26 cellular contexts compared by ENCODE assay signal in the genomic region with DNA sequence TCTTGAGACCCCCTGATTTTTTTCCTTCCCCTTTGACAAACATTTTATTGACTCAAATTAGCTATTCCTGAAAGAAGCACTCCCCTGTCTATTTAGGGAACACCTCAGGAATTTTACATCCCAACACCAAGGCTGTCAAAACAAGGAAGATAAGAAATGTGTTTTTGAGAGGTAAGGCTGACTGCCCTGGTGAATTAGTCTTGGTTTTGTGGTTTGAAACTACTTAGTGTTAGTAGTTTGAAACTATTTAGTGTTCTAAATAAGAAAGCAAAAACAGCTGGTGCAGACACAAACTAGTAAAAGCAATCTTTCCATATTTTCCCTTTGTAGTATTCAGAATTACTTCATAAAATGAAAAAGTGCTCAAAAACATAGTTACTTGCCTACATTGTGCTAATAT.
"Had no signal": no experiment of that assay in that cellular context is flagged by ENCODE, and none has a peak within 500 bp of the region (broad histone marks: within the 10 kb centered on the region; RNA-seq: fewer than 3 reads in every experiment).

No MANE protein-coding gene starts in this region.

- ATAC-seq: activated CD4-positive, alpha-beta T cell treated with anti-CD3 and anti-CD28 coated beads for 36 hours; activated naive CD8-positive, alpha-beta T cell treated with anti-CD3 and anti-CD28 coated beads, Interleukin-2, amount 50 U/mL, for 24 hours; activated T-cell treated with anti-CD3 and anti-CD28 coated beads, Interleukin-2, amount 50 U/mL, for 72 hours; body of pancreas; left lung; lower lobe of right lung; natural killer cell treated with Interleukin-12 subunit alpha and Interleukin-12 subunit beta and Interleukin-15 and Interleukin-18, amount 100 ng/mL, for 72 hours; stimulated activated naive B cell treated with anti-CD40 and anti-IgM and Interleukin-4, amounts not matched to agents 10 μg/mL and 1 μg/mL and 100 μg/mL, for 72 hours had no signal

- H3K36me3 ChIP-seq: colonic mucosa, left lung, lower lobe of right lung, right atrium auricular region, stomach, thyroid gland, upper lobe of left lung, vagina had no signal

- H3K9me3 ChIP-seq: body of pancreas, colonic mucosa, lower lobe of right lung, thyroid gland, upper lobe of left lung, vagina had no signal

- H3K4me3 Mint-ChIP-seq: activated CD4-positive, alpha-beta T cell treated with anti-CD3 and anti-CD28 coated beads for 36 hours; activated naive CD4-positive, alpha-beta T cell treated with anti-CD3 and anti-CD28 coated beads, Interleukin-2, amount 10 ng/mL, durations not matched to agents 7 days and 5 days; activated naive CD8-positive, alpha-beta T cell treated with anti-CD3 and anti-CD28 coated beads, Interleukin-2, amount 50 U/mL, for 24 hours; activated T-cell treated with anti-CD3 and anti-CD28 coated beads, Interleukin-2, amount 50 U/mL, for 72 hours; natural killer cell treated with Interleukin-12 subunit alpha and Interleukin-12 subunit beta and Interleukin-15 and Interleukin-18, amount 100 ng/mL, for 72 hours; stimulated activated naive B cell treated with anti-CD40 and anti-IgM and Interleukin-4, amounts not matched to agents 10 μg/mL and 1 μg/mL and 100 μg/mL, for 72 hours; T-helper 2 cell treated with Interferon-gamma antibody and Interleukin-4, amounts not matched to agents 5 μg/mL and 100 μg/mL, for 36 hours had no signal

- H3K4me1 Mint-ChIP-seq: activated CD4-positive, alpha-beta T cell treated with anti-CD3 and anti-CD28 coated beads for 36 hours; activated naive CD4-positive, alpha-beta T cell treated with anti-CD3 and anti-CD28 coated beads, Interleukin-2, amount 10 ng/mL, durations not matched to agents 7 days and 5 days; activated naive CD8-positive, alpha-beta T cell treated with anti-CD3 and anti-CD28 coated beads, Interleukin-2, amount 50 U/mL, for 24 hours; stimulated activated naive B cell treated with anti-CD40 and anti-IgM and Interleukin-4, amounts not matched to agents 10 μg/mL and 1 μg/mL and 100 μg/mL, for 72 hours had no signal

- DNase-seq: activated CD4-positive, alpha-beta T cell treated with anti-CD3 and anti-CD28 coated beads for 36 hours; activated CD4-positive, alpha-beta T cell treated with anti-CD3 and anti-CD28 coated beads, Interleukin-2, amount 50 U/mL, for 4 hours; activated CD4-positive, CD25-positive, alpha-beta regulatory T cell; activated effector memory CD4-positive, alpha-beta T cell treated with Interleukin-2 at 50 U/mL for 16 hours; activated naive CD4-positive, alpha-beta T cell treated with anti-CD3 and anti-CD28 coated beads, Interleukin-2, amount 10 ng/mL, durations not matched to agents 7 days and 5 days; activated naive CD8-positive, alpha-beta T cell treated with anti-CD3 and anti-CD28 coated beads, Interleukin-2, amount 50 U/mL, for 24 hours; activated T-cell treated with anti-CD3 and anti-CD28 coated beads for 4 hours; activated T-cell treated with anti-CD3 and anti-CD28 coated beads, Interleukin-2, amount 50 U/mL, for 72 hours; amygdala; body of pancreas; cerebellar nuclear complex; colonic mucosa; effector CD8-positive, alpha-beta T cell; left lung; lower lobe of right lung; mesendoderm; stimulated activated CD4-positive, alpha-beta T cell treated with anti-CD3 and anti-CD28 coated beads, Interleukin-15, amount 100 ng/mL, for 24 hours; stimulated activated CD4-positive, alpha-beta T cell treated with anti-CD3 and anti-CD28 coated beads, Interleukin-2, amount 100 ng/mL, for 24 hours; stimulated activated naive B cell treated with anti-CD40 and anti-IgM and Interleukin-4, amounts not matched to agents 10 μg/mL and 1 μg/mL and 100 μg/mL, for 72 hours; stomach; thyroid gland; upper lobe of left lung had no signal

- H3K27ac Mint-ChIP-seq: activated CD4-positive, alpha-beta T cell treated with anti-CD3 and anti-CD28 coated beads for 36 hours; activated naive CD4-positive, alpha-beta T cell treated with anti-CD3 and anti-CD28 coated beads, Interleukin-2, amount 10 ng/mL, durations not matched to agents 7 days and 5 days; activated naive CD8-positive, alpha-beta T cell treated with anti-CD3 and anti-CD28 coated beads, Interleukin-2, amount 50 U/mL, for 24 hours; natural killer cell treated with Interleukin-12 subunit alpha and Interleukin-12 subunit beta and Interleukin-15 and Interleukin-18, amount 100 ng/mL, for 72 hours; stimulated activated naive B cell treated with anti-CD40 and anti-IgM and Interleukin-4, amounts not matched to agents 10 μg/mL and 1 μg/mL and 100 μg/mL, for 72 hours; T-helper 2 cell treated with Interferon-gamma antibody and Interleukin-4, amounts not matched to agents 5 μg/mL and 100 μg/mL, for 36 hours had no signal

- H3K4me3 ChIP-seq: body of pancreas, colonic mucosa, left lung, lower lobe of right lung, right atrium auricular region, stomach, thyroid gland, upper lobe of left lung, vagina had no signal

- H3K4me1 ChIP-seq: body of pancreas, colonic mucosa, left lung, lower lobe of right lung, right atrium auricular region, stomach, thyroid gland, upper lobe of left lung, vagina had no signal

- H3K27me3 ChIP-seq: body of pancreas, colonic mucosa, left lung, right atrium auricular region, stomach, thyroid gland, upper lobe of left lung, vagina had no signal

- H3K36me3 Mint-ChIP-seq: activated naive CD4-positive, alpha-beta T cell treated with anti-CD3 and anti-CD28 coated beads, Interleukin-2, amount 10 ng/mL, durations not matched to agents 7 days and 5 days; stimulated activated naive B cell treated with anti-CD40 and anti-IgM and Interleukin-4, amounts not matched to agents 10 μg/mL and 1 μg/mL and 100 μg/mL, for 72 hours had no signal

- H3K27ac ChIP-seq: body of pancreas, colonic mucosa, left lung, lower lobe of right lung, stomach, thyroid gland, upper lobe of left lung, vagina had no signal
